In the genomic region with DNA sequence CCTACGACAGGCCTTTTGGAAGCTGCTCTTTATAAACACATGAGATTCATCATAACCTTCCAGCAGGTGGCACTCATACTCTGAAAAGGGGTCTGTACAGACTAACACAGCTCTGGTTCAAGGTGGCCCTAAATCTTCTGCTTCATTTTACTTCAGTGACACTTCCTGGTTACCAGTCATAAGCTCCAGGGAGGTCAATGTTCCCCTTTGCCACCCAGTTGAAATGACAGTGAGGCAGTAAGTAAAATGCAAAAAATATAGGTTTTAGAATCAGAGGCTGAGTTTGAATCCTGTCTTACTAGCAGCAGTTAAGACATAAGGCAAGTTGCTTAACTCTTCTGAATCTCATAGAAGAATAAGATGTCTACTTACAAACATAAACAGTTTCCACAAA, we compare ENCODE assay signal across 8 cellular contexts.
A peak's percentile ranks its signal among the peaks of the same experiment; 100 is the strongest.
DNase-seq lines count a peak whose midpoint lies in the region; ATAC-seq, FAIRE-seq and TF ChIP-seq lines count a peak whose summit lies in the region.

No MANE protein-coding gene starts in this region.

- TF ChIP-seq EP300 in A549 (IDR thresholded peaks at IDR 0.05), result no peak

- H3K9me3 ChIP-seq in A549, result no peaks in the 10 kb centered on the region

- TF ChIP-seq POLR2A in A549 (IDR thresholded peaks at IDR 0.05; ENCODE audit: low read length), result no peak

- peak; percentile 74 for TF ChIP-seq CTCF in A549 (IDR thresholded peaks at IDR 0.05)

- no peak for FAIRE-seq in A549 (lab: Jason Lieb, UNC)

- POLR2A ChIA-PET in A549 (lab: Yijun Ruan, JAX), result interaction anchor here (0.7 to 1.4 kb wide), 4 partner anchors 133 to 194 kb away, joined by 3 to 17 read pairs (median 10); a partner anchor contains a TSS

- CTCF ChIA-PET in A549 (lab: Yijun Ruan, JAX), result interaction anchor here (0.6 to 3.5 kb wide), 37 partner anchors 9 to 505 kb away, joined by 3 to 23 read pairs (median 4); a partner anchor contains a TSS

- DNase-seq in A549 (ENCODE audit: low read depth in 1 of 2, low spot score in 1 of 2) (peak; percentile 35 to 83), NCI-H146 treated with DMSO at 0.1 percent for 48 hours (lab: John Stamatoyannopoulos, UW; ENCODE audit: unreplicated experiment) (peak; percentile 70), T-helper 1 cell (peak in 4 of 5 donors; percentile 35 to 84 (median 61)), brain pericyte (ENCODE audit: low read depth, low spot score) (peak; percentile 41), inferior parietal cortex (ENCODE audit: extremely low spot score) (peak; percentile 93)
- peak; percentile 16 to 52 for DNase-seq in stimulated activated CD4-positive, alpha-beta T cell treated with anti-CD3 and anti-CD28 coated beads, Interleukin-15, amount 100 ng/mL, for 48 hours (ENCODE audit: low read depth in 2 of 2)

- no peak overlapping the region for H3K4me3 ChIP-seq in A549

- ATAC-seq in A549, result peak; percentile 95 to 99
- peak; percentile 96 for ATAC-seq in GM18502 (IDR thresholded peaks at IDR 0.05; ENCODE audit: poor library complexity, unreplicated experiment)
- ATAC-seq in HG02938 (IDR thresholded peaks at IDR 0.05; ENCODE audit: unreplicated experiment), result peak; percentile 96

- peak; percentile 86 to 91 for TF ChIP-seq RAD21 in A549 (conservative IDR thresholded peaks at IDR 0.05 in 1 of 2, IDR thresholded peaks at IDR 0.05 in 1 of 2)

- WGBS in A549 (ENCODE audit: missing lambda C conversion rate), result 8% methylated on average over 1 of the region's 1 CpG

- peaks cover 20% of the 10 kb centered on the region for H3K4me1 ChIP-seq in A549

- H3K4me2 ChIP-seq in A549, result peak overlapping the region; percentile 69

- H3K27ac ChIP-seq in A549, result peak overlapping the region; percentile 60 to 64; a peak in 3 of 6 replicates

TF ChIP-seq in A549, 52 proteins besides CTCF, POLR2A, EP300 and RAD21:
- no peak for TF ChIP-seq NR3C1 (IDR thresholded peaks at IDR 0.05)
- no peak for TF ChIP-seq RNF2 (IDR thresholded peaks at IDR 0.05; ENCODE audit: borderline replicate concordance, low read depth)
- peak; percentile 90 for TF ChIP-seq SMC3 (IDR thresholded peaks at IDR 0.05)
- TF ChIP-seq, protein P1, sequence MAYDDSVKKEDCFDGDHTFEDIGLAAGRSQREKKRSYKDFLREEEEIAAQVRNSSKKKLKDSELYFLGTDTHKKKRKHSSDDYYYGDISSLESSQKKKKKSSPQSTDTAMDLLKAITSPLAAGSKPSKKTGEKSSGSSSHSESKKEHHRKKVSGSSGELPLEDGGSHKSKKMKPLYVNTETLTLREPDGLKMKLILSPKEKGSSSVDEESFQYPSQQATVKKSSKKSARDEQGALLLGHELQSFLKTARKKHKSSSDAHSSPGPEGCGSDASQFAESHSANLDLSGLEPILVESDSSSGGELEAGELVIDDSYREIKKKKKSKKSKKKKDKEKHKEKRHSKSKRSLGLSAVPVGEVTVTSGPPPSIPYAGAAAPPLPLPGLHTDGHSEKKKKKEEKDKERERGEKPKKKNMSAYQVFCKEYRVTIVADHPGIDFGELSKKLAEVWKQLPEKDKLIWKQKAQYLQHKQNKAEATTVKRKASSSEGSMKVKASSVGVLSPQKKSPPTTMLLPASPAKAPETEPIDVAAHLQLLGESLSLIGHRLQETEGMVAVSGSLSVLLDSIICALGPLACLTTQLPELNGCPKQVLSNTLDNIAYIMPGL (CRISPR knock-in tag; IDR thresholded peaks at IDR 0.05; ENCODE audit: borderline replicate concordance), result no peak

Comparison
In these comparisons a context has a peak if more than half of its experiments do, and no peak if none do; other contexts are left out.
1. DNase-seq: peak in every context shown above with its lines; median percentile 93 in inferior parietal cortex; 70 in NCI-H146 treated with DMSO at 0.1 percent for 48 hours; 61 in T-helper 1 cell; 59 in A549; 41 in brain pericyte; 34 in stimulated activated CD4-positive, alpha-beta T cell treated with anti-CD3 and anti-CD28 coated beads, Interleukin-15, amount 100 ng/mL, for 48 hours.